1 cellular context compared by ENCODE assay signal in genomic region chr5:172907657-172908056, GRCh38.
TF ChIP-seq lines count a peak whose summit lies in the region.

No MANE protein-coding gene starts in this region.

TF ChIP-seq in IMR-90, 13 proteins besides CTCF, POLR2A, EP300 and RAD21:
- TF ChIP-seq RCOR1 (IDR thresholded peaks at IDR 0.05; ENCODE audit: insufficient replicate concordance, low read length), result no peak
- no peak for TF ChIP-seq USF2 (IDR thresholded peaks at IDR 0.05; ENCODE audit: low read depth, low read length)
- no peak for TF ChIP-seq SMC3 (IDR thresholded peaks at IDR 0.05; ENCODE audit: low read depth, low read length)
- no peak for TF ChIP-seq BHLHE40 (IDR thresholded peaks at IDR 0.05; ENCODE audit: low read depth, low read length)
- no peak for TF ChIP-seq FOS (IDR thresholded peaks at IDR 0.05; ENCODE audit: low read depth, low read length)
- TF ChIP-seq MAFK (IDR thresholded peaks at IDR 0.05; ENCODE audit: low read depth, low read length), result no peak
- no peak for TF ChIP-seq ELK1 (IDR thresholded peaks at IDR 0.05; ENCODE audit: borderline replicate concordance, low read depth, low read length)
- no peak for TF ChIP-seq MAZ (IDR thresholded peaks at IDR 0.05; ENCODE audit: borderline replicate concordance, low read depth, low read length)
